In the genomic region with DNA sequence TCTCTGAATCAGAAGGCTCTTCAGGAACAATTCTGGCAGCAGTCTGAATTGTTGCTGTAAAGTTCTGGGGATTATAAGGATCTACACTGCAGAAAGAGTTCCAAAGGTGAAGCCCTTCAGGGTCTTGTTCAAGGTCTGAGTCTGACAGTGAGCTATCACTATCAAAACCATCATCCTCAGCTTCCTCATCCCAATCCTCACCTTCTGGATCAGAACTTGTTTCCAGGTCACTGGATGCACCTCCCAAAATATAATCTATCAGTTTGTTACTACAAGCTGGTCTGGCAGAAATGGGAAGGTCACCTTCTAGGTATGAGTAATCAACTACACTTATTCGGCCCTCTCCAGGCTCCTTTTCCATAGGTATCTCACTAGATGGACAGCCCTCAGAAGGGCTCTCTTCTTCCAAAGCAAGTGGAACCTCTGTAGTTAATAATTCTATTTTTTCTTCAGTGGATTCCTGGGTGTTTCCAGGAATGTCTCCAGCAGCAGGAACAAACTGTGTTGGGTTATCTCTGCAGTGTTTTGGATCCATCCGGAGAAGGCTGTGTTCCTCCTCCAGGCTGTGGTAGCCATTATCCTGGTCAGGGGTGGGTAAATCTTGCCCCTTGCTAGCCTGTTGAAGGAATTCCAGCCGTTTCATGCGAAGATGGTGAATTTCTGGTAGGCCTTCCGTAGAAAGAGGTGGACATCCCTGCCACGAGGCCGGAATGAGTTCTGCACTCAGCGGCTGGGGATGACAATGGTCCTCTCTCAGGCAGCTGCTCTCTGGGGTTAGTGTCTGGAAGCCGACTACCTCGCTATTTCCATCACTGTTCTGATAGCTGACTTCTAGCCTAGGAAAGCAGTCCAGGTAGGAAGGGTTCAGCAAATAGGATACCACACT, we compare ENCODE assay signal across 7 cellular contexts. TPM values are rescaled to one million over a fixed set of nuclear protein-coding genes. Genes with fewer than 3 reads are reported as not detected.
DNase-seq lines count a peak whose midpoint lies in the region; ATAC-seq and TF ChIP-seq lines count a peak whose summit lies in the region.

No MANE protein-coding gene starts in this region.

- H3K4me3 Mint-ChIP-seq in glutamatergic neuron (ENCODE audit: unreplicated experiment) = peak overlapping the region; percentile 97

- peaks cover 7 to 43% of the 10 kb centered on the region in 2 experiments for H3K36me3 ChIP-seq in HEK293 (ENCODE audit: control insufficient read depth in 2 of 2, insufficient read depth in 1 of 2, low read length in 2 of 2)
- H3K36me3 ChIP-seq in WERI-Rb-1 = peaks cover 62% of the 10 kb centered on the region

- H3K27me3 Mint-ChIP-seq in glutamatergic neuron (ENCODE audit: unreplicated experiment) = peaks cover 7% of the 10 kb centered on the region

- H3K9me3 ChIP-seq in HEK293 (ENCODE audit: control insufficient read depth, insufficient read depth, low read depth, low read length) = no peaks in the 10 kb centered on the region
- peaks cover 4% of the 10 kb centered on the region for H3K9me3 ChIP-seq in WERI-Rb-1 (ENCODE audit: severe bottlenecking)

- H3K27ac Mint-ChIP-seq in glutamatergic neuron (ENCODE audit: unreplicated experiment) = peak overlapping the region; percentile 99

- H3K27ac ChIP-seq in HEK293 (ENCODE audit: extremely low read depth, low read depth, low read length) (peak overlapping the region; percentile 90), WERI-Rb-1 (peak overlapping the region; percentile 95), skin epidermis (peak overlapping the region; percentile 79 to 100 (median 99))

- DNase-seq in WERI-Rb-1 = peak; percentile 5
- no peak for DNase-seq in glutamatergic neuron
- no peak for DNase-seq in NCI-H748 (lab: John Stamatoyannopoulos, UW; ENCODE audit: unreplicated experiment)

- no peaks in the 10 kb centered on the region for H3K27me3 ChIP-seq in WERI-Rb-1 (ENCODE audit: insufficient read depth, low read depth, severe bottlenecking)

- CTCF ChIA-PET in HEK293 (lab: Yijun Ruan, JAX) = interaction anchor here (0.7 to 5.5 kb wide), 7 partner anchors 9 to 397 kb away, joined by 3 to 64 read pairs (median 4); a partner anchor contains a TSS

- H3K9me3 Mint-ChIP-seq in glutamatergic neuron (ENCODE audit: unreplicated experiment) = no peaks in the 10 kb centered on the region

- no peaks in the 10 kb centered on the region for H3K36me3 Mint-ChIP-seq in glutamatergic neuron (ENCODE audit: unreplicated experiment)

- H3K4me3 ChIP-seq in HEK293 (ENCODE audit: low read depth, low read length) = peak overlapping the region; percentile 62
- peak overlapping the region; percentile 78 for H3K4me3 ChIP-seq in WERI-Rb-1 (ENCODE audit: low read depth, low read length)
- peak overlapping the region; percentile 68 to 91 (median 80) for H3K4me3 ChIP-seq in skin epidermis

- peaks cover 6% of the 10 kb centered on the region for H3K4me1 Mint-ChIP-seq in glutamatergic neuron (ENCODE audit: low read depth, unreplicated experiment)

- ATAC-seq in HG03280 (IDR thresholded peaks at IDR 0.05; ENCODE audit: unreplicated experiment) (no peak), HG03354 (IDR thresholded peaks at IDR 0.05; ENCODE audit: poor library complexity, severe bottlenecking, unreplicated experiment) (no peak)

- no peak for TF ChIP-seq CTCF in HEK293 (tag by site-specific recombination; IDR thresholded peaks at IDR 0.05)
- TF ChIP-seq CTCF in WERI-Rb-1 (IDR thresholded peaks at IDR 0.05; ENCODE audit: low read depth, low read length) = no peak
- no peak for TF ChIP-seq CTCF in glutamatergic neuron (IDR thresholded peaks at IDR 0.05; ENCODE audit: partially characterized antibody, unreplicated experiment)

- H3K4me1 ChIP-seq in HEK293 (ENCODE audit: control insufficient read depth, insufficient read depth, low read length) = no peaks in the 10 kb centered on the region; the same call in 1 of the 2 replicates

- POLR2A ChIA-PET in HEK293 (lab: Yijun Ruan, JAX) = interaction anchor here (1.1 to 1.5 kb wide), 5 partner anchors 9 to 106 kb away, joined by 3 to 5 read pairs (median 3); a partner anchor contains a TSS

TF ChIP-seq in HEK293, 187 proteins besides CTCF, POLR2A, EP300 and RAD21:
- TF ChIP-seq, protein P1, sequence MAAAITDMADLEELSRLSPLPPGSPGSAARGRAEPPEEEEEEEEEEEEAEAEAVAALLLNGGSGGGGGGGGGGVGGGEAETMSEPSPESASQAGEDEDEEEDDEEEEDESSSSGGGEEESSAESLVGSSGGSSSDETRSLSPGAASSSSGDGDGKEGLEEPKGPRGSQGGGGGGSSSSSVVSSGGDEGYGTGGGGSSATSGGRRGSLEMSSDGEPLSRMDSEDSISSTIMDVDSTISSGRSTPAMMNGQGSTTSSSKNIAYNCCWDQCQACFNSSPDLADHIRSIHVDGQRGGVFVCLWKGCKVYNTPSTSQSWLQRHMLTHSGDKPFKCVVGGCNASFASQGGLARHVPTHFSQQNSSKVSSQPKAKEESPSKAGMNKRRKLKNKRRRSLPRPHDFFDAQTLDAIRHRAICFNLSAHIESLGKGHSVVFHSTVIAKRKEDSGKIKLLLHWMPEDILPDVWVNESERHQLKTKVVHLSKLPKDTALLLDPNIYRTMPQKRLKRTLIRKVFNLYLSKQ (tag by site-specific recombination; IDR thresholded peaks at IDR 0.05; ENCODE audit: borderline replicate concordance) = no peak
- peak; percentile 43; the same call in 1 of the 2 replicates for TF ChIP-seq ZBTB17 (tag by site-specific recombination; IDR thresholded peaks at IDR 0.05)
- no peak for TF ChIP-seq KLF7 (tag by site-specific recombination; IDR thresholded peaks at IDR 0.05; ENCODE audit: borderline replicate concordance)
- TF ChIP-seq ZNF341 (tag by site-specific recombination; IDR thresholded peaks at IDR 0.05; ENCODE audit: low read depth) = no peak
- TF ChIP-seq, protein P2, sequence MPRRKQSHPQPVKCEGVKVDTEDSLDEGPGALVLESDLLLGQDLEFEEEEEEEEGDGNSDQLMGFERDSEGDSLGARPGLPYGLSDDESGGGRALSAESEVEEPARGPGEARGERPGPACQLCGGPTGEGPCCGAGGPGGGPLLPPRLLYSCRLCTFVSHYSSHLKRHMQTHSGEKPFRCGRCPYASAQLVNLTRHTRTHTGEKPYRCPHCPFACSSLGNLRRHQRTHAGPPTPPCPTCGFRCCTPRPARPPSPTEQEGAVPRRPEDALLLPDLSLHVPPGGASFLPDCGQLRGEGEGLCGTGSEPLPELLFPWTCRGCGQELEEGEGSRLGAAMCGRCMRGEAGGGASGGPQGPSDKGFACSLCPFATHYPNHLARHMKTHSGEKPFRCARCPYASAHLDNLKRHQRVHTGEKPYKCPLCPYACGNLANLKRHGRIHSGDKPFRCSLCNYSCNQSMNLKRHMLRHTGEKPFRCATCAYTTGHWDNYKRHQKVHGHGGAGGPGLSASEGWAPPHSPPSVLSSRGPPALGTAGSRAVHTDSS (tag by site-specific recombination; IDR thresholded peaks at IDR 0.05) = peak; percentile 70
- 0 out of 2 replicates have a peak, but pooled peaks have one; percentile 50 for TF ChIP-seq ZNF600 (tag by site-specific recombination; IDR thresholded peaks at IDR 0.05)

RNA-seq across cellular contexts. Expression of a gene that starts 1.5 kb away (rescaled TPM):
- total RNA-seq in glutamatergic neuron (ENCODE audit: unreplicated experiment) = 45.3 TPM

RNA-seq across cellular contexts. Expression of a gene that starts 50.4 kb away (rescaled TPM):
- 72.7 TPM for total RNA-seq in glutamatergic neuron (ENCODE audit: unreplicated experiment)
